In genomic region chr17:75941442-75941819, GRCh38 we compare ENCODE assay signal across 8 cellular contexts. TPM values are rescaled to one million over a fixed set of nuclear protein-coding genes. Genes with fewer than 3 reads are reported as not detected.
DNase-seq lines count a peak whose midpoint lies in the region; ATAC-seq and TF ChIP-seq lines count a peak whose summit lies in the region.

No MANE protein-coding gene starts in this region.

- intact Hi-C loops in activated naive CD4-positive, alpha-beta T cell treated with anti-CD3 and anti-CD28 coated beads for 36 hours (cut with micrococcal nuclease) = loop anchor here (1.0 kb wide), 3 partner anchors 36 to 413 kb away; partner anchors contain the start of genes ACOX1 and TEN1

- peaks cover 2% of the 10 kb centered on the region for H3K36me3 Mint-ChIP-seq in activated naive CD4-positive, alpha-beta T cell treated with anti-CD3 and anti-CD28 coated beads for 36 hours (ENCODE audit: low read depth)
- H3K36me3 Mint-ChIP-seq in memory B cell = no peaks in the 10 kb centered on the region

- H3K27me3 ChIP-seq in adipocyte (replicated peaks; ENCODE audit: control insufficient read depth, insufficient read depth, low read length) = no peaks in the 10 kb centered on the region
- no peaks in the 10 kb centered on the region for H3K27me3 ChIP-seq in upper lobe of left lung

- H3K27me3 Mint-ChIP-seq in activated naive CD4-positive, alpha-beta T cell treated with anti-CD3 and anti-CD28 coated beads for 36 hours (ENCODE audit: low read depth) = no peaks in the 10 kb centered on the region
- H3K27me3 Mint-ChIP-seq in memory B cell = no peaks in the 10 kb centered on the region

- ATAC-seq in memory B cell (ENCODE audit: low read depth) = no peak
- ATAC-seq in upper lobe of left lung (ENCODE audit: low FRiP score in 2 of 2) = no peak
- no peak for ATAC-seq in GM21528 (IDR thresholded peaks at IDR 0.05; ENCODE audit: low FRiP score, unreplicated experiment)

- H3K36me3 ChIP-seq in adipocyte (ENCODE audit: control insufficient read depth, insufficient read depth, low read length, severe bottlenecking) = peaks cover 40% of the 10 kb centered on the region
- H3K36me3 ChIP-seq in upper lobe of left lung = peaks cover 0 to 13% (median 8%) of the 10 kb centered on the region in 4 donors

- H3K27ac Mint-ChIP-seq in activated naive CD4-positive, alpha-beta T cell treated with anti-CD3 and anti-CD28 coated beads for 36 hours = peak overlapping the region; percentile 38
- no peak overlapping the region for H3K27ac Mint-ChIP-seq in memory B cell

- no peak for TF ChIP-seq POLR2A in upper lobe of left lung (IDR thresholded peaks at IDR 0.05)

- peak overlapping the region; percentile 86 for H3K9ac ChIP-seq in adipocyte (ENCODE audit: low read length)

- DNase-seq in activated naive CD4-positive, alpha-beta T cell treated with anti-CD3 and anti-CD28 coated beads for 36 hours = no peak
- no peak for DNase-seq in activated naive CD4-positive, alpha-beta T cell treated with anti-CD3 and anti-CD28 coated beads, Interleukin-2, amount 50 U/mL, for 16 hours
- DNase-seq in adipocyte (ENCODE audit: low read depth) = no peak
- DNase-seq in memory B cell (ENCODE audit: low spot score in 2 of 2) = no peak
- no peak for DNase-seq in upper lobe of left lung
- DNase-seq in EL = no peak
- no peak for DNase-seq in ureter (ENCODE audit: low spot score)

- H3K9me3 ChIP-seq in adipocyte (ENCODE audit: control insufficient read depth, low read length) (no peaks in the 10 kb centered on the region), upper lobe of left lung (no peaks in the 10 kb centered on the region)

- peak overlapping the region; percentile 88 for H3K4me3 Mint-ChIP-seq in activated naive CD4-positive, alpha-beta T cell treated with anti-CD3 and anti-CD28 coated beads for 36 hours
- peak overlapping the region; percentile 81 for H3K4me3 Mint-ChIP-seq in memory B cell

- peaks cover 11% of the 10 kb centered on the region for H3K4me1 Mint-ChIP-seq in activated naive CD4-positive, alpha-beta T cell treated with anti-CD3 and anti-CD28 coated beads for 36 hours (ENCODE audit: low read depth)
- peaks cover 6% of the 10 kb centered on the region for H3K4me1 Mint-ChIP-seq in memory B cell

- H3K4me1 ChIP-seq in adipocyte (ENCODE audit: control insufficient read depth, insufficient read depth, low read length) (peaks cover 17% of the 10 kb centered on the region), upper lobe of left lung (peaks cover 9 to 18% (median 16%) of the 10 kb centered on the region in 4 donors)

- no peaks in the 10 kb centered on the region for H3K9me3 Mint-ChIP-seq in activated naive CD4-positive, alpha-beta T cell treated with anti-CD3 and anti-CD28 coated beads for 36 hours
- H3K9me3 Mint-ChIP-seq in memory B cell = no peaks in the 10 kb centered on the region

- CTCF ChIA-PET in activated naive CD4-positive, alpha-beta T cell treated with anti-CD3 and anti-CD28 coated beads for 36 hours (lab: Charles Lee) = interaction anchor here (0.7 to 2.2 kb wide), 4 partner anchors 14 to 411 kb away, joined by 3 to 6 read pairs (median 4); no protein-coding TSS in a partner anchor

- no peak for TF ChIP-seq CTCF in upper lobe of left lung (IDR thresholded peaks at IDR 0.05)

- H3K4me3 ChIP-seq in adipocyte (ENCODE audit: low read length) (peak overlapping the region; percentile 85), upper lobe of left lung (peak overlapping the region in 3 of 4 donors; percentile 70 to 91 (median 81))

- TF ChIP-seq EP300 in upper lobe of left lung (IDR thresholded peaks at IDR 0.05) = no peak

- WGBS in upper lobe of left lung, 2 donors = 48 to 60% methylated on average over 6 of the region's 6 CpGs

- H3K27ac ChIP-seq in upper lobe of left lung = peak overlapping the region in 3 of 4 donors; percentile 82 to 89 (median 87)

RNA-seq across cellular contexts. Expression of gene FBF1, which starts 0.6 kb away (rescaled TPM):
- total RNA-seq in activated naive CD4-positive, alpha-beta T cell treated with anti-CD3 and anti-CD28 coated beads for 36 hours = 10 to 100 TPM; 20.7 to 21.0 TPM
- 10 to 100 TPM in 4 of 6 donors, 1 to 10 TPM in 2; 9.3 to 66.0 (median 14.3) TPM for total RNA-seq in upper lobe of left lung
- total RNA-seq in ureter = 19.5 TPM

RNA-seq across cellular contexts. Expression of gene MRPL38, which starts 36.7 kb away (rescaled TPM):
- total RNA-seq in activated naive CD4-positive, alpha-beta T cell treated with anti-CD3 and anti-CD28 coated beads for 36 hours = 100 to 1,000 TPM; 109 to 117 TPM
- total RNA-seq in upper lobe of left lung (100 to 1,000 TPM in 1 of 6 donors, 10 to 100 TPM in 5; 35.4 to 115 (median 77.0) TPM), ureter (101 TPM)

RNA-seq across cellular contexts. Expression of gene ACOX1, which starts 37.5 kb away (rescaled TPM):
- 10 to 100 TPM; 31.4 to 34.9 TPM for total RNA-seq in activated naive CD4-positive, alpha-beta T cell treated with anti-CD3 and anti-CD28 coated beads for 36 hours
- total RNA-seq in upper lobe of left lung (10 to 100 TPM; 33.2 to 84.2 (median 57.4) TPM), ureter (119 TPM)

RNA-seq across cellular contexts. Expression of gene TEN1, which starts 37.6 kb away (rescaled TPM):
- 10 to 100 TPM in 1 of 2 experiments, 1 to 10 TPM in 1; 9.7 to 12.2 TPM for total RNA-seq in activated naive CD4-positive, alpha-beta T cell treated with anti-CD3 and anti-CD28 coated beads for 36 hours
- 10 to 100 TPM in 5 of 6 donors, not detected in 1; 13.6 to 29.3 (median 17.0) TPM for total RNA-seq in upper lobe of left lung
- total RNA-seq in ureter = 23.6 TPM

RNA-seq across cellular contexts. Expression of gene TRIM65, which starts 44.7 kb away (rescaled TPM):
- 10 to 100 TPM; 24.5 to 25.5 TPM for total RNA-seq in activated naive CD4-positive, alpha-beta T cell treated with anti-CD3 and anti-CD28 coated beads for 36 hours
- total RNA-seq in upper lobe of left lung (10 to 100 TPM; 23.4 to 35.1 (median 28.2) TPM), ureter (16.2 TPM)
